Comparison of ENCODE assay signal across 23 cellular contexts in genomic region chr19:56603829-56604228, GRCh38. TPM values are rescaled to one million over a fixed set of nuclear protein-coding genes. Genes with fewer than 3 reads are reported as not detected.
"Had no signal": no experiment of that assay in that cellular context is flagged by ENCODE, and none has a peak within 500 bp of the region (broad histone marks: within the 10 kb centered on the region; RNA-seq: fewer than 3 reads in every experiment).

No MANE protein-coding gene starts in this region.

- H3K36me3 ChIP-seq: uterus had no signal

- H3K27ac ChIP-seq: ascending aorta, esophagus squamous epithelium, pancreas, tibial nerve, uterus had no signal

- H3K4me1 ChIP-seq: ascending aorta, esophagus squamous epithelium, pancreas, tibial nerve, uterus had no signal

- DNase-seq: activated CD4-positive, alpha-beta T cell treated with anti-CD3 and anti-CD28 coated beads for 48 hours; activated CD4-positive, CD25-positive, alpha-beta regulatory T cell; activated CD8-positive, alpha-beta T cell treated with anti-CD3 and anti-CD28 coated beads for 36 hours; activated naive CD4-positive, alpha-beta T cell treated with Interleukin-2 at 50 U/mL for 16 hours; activated T-cell treated with anti-CD3 and anti-CD28 coated beads, Interleukin-2, amount 50 U/mL, for 24 hours; dermis blood vessel endothelial cell; effector memory CD4-positive, alpha-beta T cell; esophagus squamous epithelium; natural killer cell; pancreas; SK-N-SH; stimulated activated CD4-positive, alpha-beta T cell treated with anti-CD3 and anti-CD28 coated beads, Interleukin-12 subunit alpha, Interleukin-12 subunit beta, amount 100 ng/mL, for 4 hours; stimulated activated CD4-positive, alpha-beta T cell treated with anti-CD3 and anti-CD28 coated beads, Interleukin-1b, Interleukin-23, amount 100 ng/mL, for 48 hours; stimulated activated CD8-positive, alpha-beta memory T cell treated with anti-CD3 and anti-CD28 coated beads, Interleukin-4, amount 100 ng/mL, for 48 hours; stimulated activated naive CD4-positive, alpha-beta T cell treated with Interleukin-2 at 50 U/mL for 16 hours; T-cell; uterus had no signal

- H3K4me3 ChIP-seq: ascending aorta, esophagus squamous epithelium, pancreas, tibial nerve, uterus had no signal

- H3K27me3 ChIP-seq: ascending aorta, esophagus squamous epithelium, pancreas, tibial nerve, uterus had no signal

- ATAC-seq: activated CD8-positive, alpha-beta T cell treated with anti-CD3 and anti-CD28 coated beads for 36 hours; natural killer cell; pancreas; T-cell had no signal

RNA-seq across cellular contexts. Expression of gene SMIM17, which starts 39.1 kb away (rescaled TPM):
- total RNA-seq: activated CD8-positive, alpha-beta T cell treated with anti-CD3 and anti-CD28 coated beads for 36 hours; activated T-helper 2 cell treated with anti-CD3 and anti-CD28 coated beads, Interferon-gamma antibody, Interleukin-2, Interleukin-4, amounts not matched to agents 10 μg/mL and 5 μg/mL and 100 μg/mL, durations not matched to agents 14 hours and 24 hours and 36 hours; ascending aorta; bronchial epithelial cell; lower leg skin; subcutaneous adipose tissue; T-cell had no signal
